In the genomic region with DNA sequence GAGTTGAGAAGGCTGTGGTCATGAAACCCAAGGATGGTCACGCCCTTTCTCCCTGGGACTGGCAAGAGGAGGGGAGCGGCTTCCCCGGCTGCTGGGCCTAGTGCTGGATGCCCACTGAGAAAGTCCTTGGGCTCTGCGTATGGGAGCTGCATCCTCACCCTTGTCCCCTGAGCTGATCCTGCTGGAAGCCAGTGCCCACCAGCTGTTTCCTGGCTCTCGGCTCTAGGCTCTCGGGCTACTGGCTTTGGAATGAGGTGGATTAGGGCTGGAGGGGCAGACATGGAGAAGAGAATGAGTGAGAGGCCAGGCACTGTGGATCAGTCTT, we compare ENCODE assay signal across 1 cellular context.
TF ChIP-seq lines count a peak whose summit lies in the region.

No MANE protein-coding gene starts in this region.

TF ChIP-seq in HEK293, 187 proteins besides CTCF, POLR2A, EP300 and RAD21 (continued from another document):
- TF ChIP-seq, protein P1, sequence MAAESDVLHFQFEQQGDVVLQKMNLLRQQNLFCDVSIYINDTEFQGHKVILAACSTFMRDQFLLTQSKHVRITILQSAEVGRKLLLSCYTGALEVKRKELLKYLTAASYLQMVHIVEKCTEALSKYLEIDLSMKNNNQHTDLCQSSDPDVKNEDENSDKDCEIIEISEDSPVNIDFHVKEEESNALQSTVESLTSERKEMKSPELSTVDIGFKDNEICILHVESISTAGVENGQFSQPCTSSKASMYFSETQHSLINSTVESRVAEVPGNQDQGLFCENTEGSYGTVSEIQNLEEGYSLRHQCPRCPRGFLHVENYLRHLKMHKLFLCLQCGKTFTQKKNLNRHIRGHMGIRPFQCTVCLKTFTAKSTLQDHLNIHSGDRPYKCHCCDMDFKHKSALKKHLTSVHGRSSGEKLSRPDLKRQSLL (tag by site-specific recombination; IDR thresholded peaks at IDR 0.05), result no peak
- no peak for TF ChIP-seq HOXA7 (CRISPR knock-in tag; IDR thresholded peaks at IDR 0.05; ENCODE audit: borderline replicate concordance)
- peak; percentile 11; the same call in 1 of the 2 replicates for TF ChIP-seq ZBTB8A (tag by site-specific recombination; IDR thresholded peaks at IDR 0.05)
- 0 out of 2 replicates have a peak, but pooled peaks have one; percentile 4 for TF ChIP-seq ZNF629 (tag by site-specific recombination; IDR thresholded peaks at IDR 0.05)
- TF ChIP-seq IKZF3 (tag by site-specific recombination; IDR thresholded peaks at IDR 0.05), result peak; percentile 93; the same call in 1 of the 2 replicates
- TF ChIP-seq ZNF202 (tag by site-specific recombination; IDR thresholded peaks at IDR 0.05; ENCODE audit: borderline replicate concordance), result no peak
- no peak for TF ChIP-seq ZNF416 (tag by site-specific recombination; IDR thresholded peaks at IDR 0.05)
- TF ChIP-seq ZNF423 (tag by site-specific recombination; IDR thresholded peaks at IDR 0.05), result no peak
- no peak for TF ChIP-seq ZBTB17 (tag by site-specific recombination; IDR thresholded peaks at IDR 0.05)
- TF ChIP-seq ZNF558 (tag by site-specific recombination; IDR thresholded peaks at IDR 0.05), result no peak
- TF ChIP-seq ZNF624 (tag by site-specific recombination; IDR thresholded peaks at IDR 0.05), result no peak
- no peak for TF ChIP-seq HOXD13 (CRISPR knock-in tag; IDR thresholded peaks at IDR 0.05; ENCODE audit: borderline replicate concordance)
- no peak for TF ChIP-seq ZEB2 (tag by site-specific recombination; IDR thresholded peaks at IDR 0.05)
- TF ChIP-seq, protein P2, sequence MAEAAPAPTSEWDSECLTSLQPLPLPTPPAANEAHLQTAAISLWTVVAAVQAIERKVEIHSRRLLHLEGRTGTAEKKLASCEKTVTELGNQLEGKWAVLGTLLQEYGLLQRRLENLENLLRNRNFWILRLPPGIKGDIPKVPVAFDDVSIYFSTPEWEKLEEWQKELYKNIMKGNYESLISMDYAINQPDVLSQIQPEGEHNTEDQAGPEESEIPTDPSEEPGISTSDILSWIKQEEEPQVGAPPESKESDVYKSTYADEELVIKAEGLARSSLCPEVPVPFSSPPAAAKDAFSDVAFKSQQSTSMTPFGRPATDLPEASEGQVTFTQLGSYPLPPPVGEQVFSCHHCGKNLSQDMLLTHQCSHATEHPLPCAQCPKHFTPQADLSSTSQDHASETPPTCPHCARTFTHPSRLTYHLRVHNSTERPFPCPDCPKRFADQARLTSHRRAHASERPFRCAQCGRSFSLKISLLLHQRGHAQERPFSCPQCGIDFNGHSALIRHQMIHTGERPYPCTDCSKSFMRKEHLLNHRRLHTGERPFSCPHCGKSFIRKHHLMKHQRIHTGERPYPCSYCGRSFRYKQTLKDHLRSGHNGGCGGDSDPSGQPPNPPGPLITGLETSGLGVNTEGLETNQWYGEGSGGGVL (tag by site-specific recombination; IDR thresholded peaks at IDR 0.05), result no peak
- TF ChIP-seq, protein P3, sequence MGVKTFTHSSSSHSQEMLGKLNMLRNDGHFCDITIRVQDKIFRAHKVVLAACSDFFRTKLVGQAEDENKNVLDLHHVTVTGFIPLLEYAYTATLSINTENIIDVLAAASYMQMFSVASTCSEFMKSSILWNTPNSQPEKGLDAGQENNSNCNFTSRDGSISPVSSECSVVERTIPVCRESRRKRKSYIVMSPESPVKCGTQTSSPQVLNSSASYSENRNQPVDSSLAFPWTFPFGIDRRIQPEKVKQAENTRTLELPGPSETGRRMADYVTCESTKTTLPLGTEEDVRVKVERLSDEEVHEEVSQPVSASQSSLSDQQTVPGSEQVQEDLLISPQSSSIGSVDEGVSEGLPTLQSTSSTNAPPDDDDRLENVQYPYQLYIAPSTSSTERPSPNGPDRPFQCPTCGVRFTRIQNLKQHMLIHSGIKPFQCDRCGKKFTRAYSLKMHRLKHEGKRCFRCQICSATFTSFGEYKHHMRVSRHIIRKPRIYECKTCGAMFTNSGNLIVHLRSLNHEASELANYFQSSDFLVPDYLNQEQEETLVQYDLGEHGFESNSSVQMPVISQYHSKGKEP (tag by site-specific recombination; IDR thresholded peaks at IDR 0.05), result no peak
- TF ChIP-seq ZNF274 (IDR thresholded peaks at IDR 0.05; ENCODE audit: low read length), result no peak
- TF ChIP-seq ZNF274 (tag by site-specific recombination; IDR thresholded peaks at IDR 0.05; ENCODE audit: borderline replicate concordance), result no peak
- TF ChIP-seq ZNF623 (tag by site-specific recombination; IDR thresholded peaks at IDR 0.05), result no peak
- TF ChIP-seq ZNF404 (tag by site-specific recombination; IDR thresholded peaks at IDR 0.05), result no peak
